Comparison of ENCODE assay signal across 21 cellular contexts in genomic region chr19:30593358-30593757, GRCh38.
"Had no signal": no experiment of that assay in that cellular context is flagged by ENCODE, and none has a peak within 500 bp of the region (broad histone marks: within the 10 kb centered on the region; RNA-seq: fewer than 3 reads in every experiment).

No MANE protein-coding gene starts in this region.

- H3K9me3 ChIP-seq: body of pancreas, heart left ventricle, neutrophil, tibial artery had no signal

- H3K4me1 ChIP-seq: body of pancreas, foreskin keratinocyte, parathyroid adenoma had no signal

- H3K4me3 ChIP-seq: body of pancreas, heart left ventricle, tibial artery had no signal

- DNase-seq: activated B cell treated with CpG ODN at 0.5 μM for 24 hours; activated CD4-positive, alpha-beta T cell treated with anti-CD3 and anti-CD28 coated beads, Interleukin-2, amount 10 ng/mL, durations not matched to agents 24 days and 14 days; activated CD8-positive, alpha-beta memory T cell treated with anti-CD3 and anti-CD28 coated beads, Interleukin-2, amount 50 U/mL, for 4 hours; activated CD8-positive, alpha-beta T cell treated with anti-CD3 and anti-CD28 coated beads, Interleukin-2, amount 10 ng/mL, durations not matched to agents 7 days and 5 days; activated effector memory CD4-positive, alpha-beta T cell treated with anti-CD3 and anti-CD28 coated beads, Interleukin-2, amount 50 U/mL, for 16 hours; activated T-cell treated with anti-CD3 and anti-CD28 coated beads, Interleukin-2, amount 50 U/mL, for 48 hours; body of pancreas; central memory CD4-positive, alpha-beta T cell; cortex of kidney; effector CD4-positive, alpha-beta T cell; foreskin keratinocyte; heart left ventricle; immature natural killer cell; naive thymus-derived CD8-positive, alpha-beta T cell; stimulated activated CD4-positive, alpha-beta T cell treated with anti-CD3 and anti-CD28 coated beads, Interleukin-2, amount 100 ng/mL, for 48 hours; T-helper 17 cell; tibial artery had no signal

- H3K36me3 ChIP-seq: heart left ventricle, neutrophil, tibial artery had no signal

- H3K27me3 ChIP-seq: body of pancreas, foreskin keratinocyte, tibial artery had no signal

- ATAC-seq: activated CD8-positive, alpha-beta T cell treated with anti-CD3 and anti-CD28 coated beads, Interleukin-2, amount 10 ng/mL, durations not matched to agents 7 days and 5 days; activated naive CD4-positive, alpha-beta T cell treated with anti-CD3 and anti-CD28 coated beads, Interleukin-2, amount 50 U/mL, for 72 hours; body of pancreas; foreskin keratinocyte; naive thymus-derived CD8-positive, alpha-beta T cell; stimulated activated memory B cell treated with anti-CD40 and anti-IgM and Interleukin-4, amounts not matched to agents 10 μg/mL and 1 μg/mL and 100 μg/mL, for 72 hours; T-helper 17 cell had no signal

- H3K27ac ChIP-seq: body of pancreas, foreskin keratinocyte, heart left ventricle, neutrophil, parathyroid adenoma, tibial artery had no signal
